1 cellular context compared by ENCODE assay signal in the genomic region with DNA sequence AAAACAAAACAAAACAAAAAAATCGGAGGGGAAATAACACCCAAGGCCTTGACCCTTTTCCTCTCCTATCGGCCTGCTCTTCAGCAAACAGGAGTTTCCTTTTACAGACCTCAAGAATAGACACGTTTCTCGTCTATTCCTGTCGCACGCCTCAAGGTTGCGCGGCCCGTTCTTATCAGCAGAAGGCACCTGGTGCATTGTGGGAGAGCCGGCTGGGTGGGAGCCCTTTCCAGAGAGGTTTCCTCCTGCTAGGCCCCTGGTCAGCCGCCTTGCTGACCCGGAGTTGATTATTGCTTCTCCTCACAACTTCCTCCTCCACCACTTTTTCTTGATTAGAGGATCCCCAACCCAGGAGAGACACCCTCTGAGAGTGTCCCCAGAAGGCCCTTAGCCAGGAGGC.
A peak's percentile ranks its signal among the peaks of the same experiment; 100 is the strongest.
TF ChIP-seq lines count a peak whose summit lies in the region.

No MANE protein-coding gene starts in this region.

TF ChIP-seq in endothelial cell of umbilical vein, 7 proteins besides CTCF, POLR2A, EP300 and RAD21 (continued from another document):
- TF ChIP-seq POLR2AphosphoS5 (IDR thresholded peaks at IDR 0.05; ENCODE audit: insufficient read depth, low read depth, low read length), result peak; percentile 19
- TF ChIP-seq FOS (IDR thresholded peaks at IDR 0.05; ENCODE audit: borderline replicate concordance, insufficient read depth, low read length), result no peak
- no peak for TF ChIP-seq GATA2 (IDR thresholded peaks at IDR 0.05; ENCODE audit: insufficient read depth, insufficient read length, low read depth, low read length)
